ENCODE assay signal across 1 cellular context in the genomic region with DNA sequence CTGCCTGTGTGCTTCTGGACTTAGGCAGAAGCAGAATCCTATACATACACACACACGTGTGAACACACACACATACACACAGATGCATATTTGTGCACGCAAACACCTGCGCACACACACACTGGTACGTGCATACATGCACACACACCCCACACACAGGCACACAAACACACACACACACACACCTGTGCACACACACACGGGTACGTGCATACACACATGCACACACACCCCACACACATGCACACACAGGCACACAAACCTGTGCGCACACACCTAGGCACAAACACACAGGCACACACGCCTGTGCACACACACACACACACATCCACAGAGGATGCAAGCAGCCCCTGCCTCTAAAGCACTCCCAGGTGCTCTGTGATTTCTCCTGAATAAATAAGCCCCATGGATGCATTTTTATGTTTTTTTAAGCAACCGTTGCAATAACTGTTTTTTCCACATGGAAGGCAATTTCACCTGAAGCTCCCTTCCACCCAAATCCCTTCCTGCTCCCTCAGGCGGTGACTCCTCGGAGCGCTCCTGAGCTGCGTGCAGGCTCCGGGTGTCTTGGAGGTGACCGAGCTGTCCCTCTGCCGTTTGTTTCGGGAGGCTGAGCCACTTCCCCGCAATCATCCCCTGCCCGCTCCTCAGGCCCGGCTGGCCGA.
A peak's percentile ranks its signal among the peaks of the same experiment; 100 is the strongest.
TF ChIP-seq lines count a peak whose summit lies in the region.

No MANE protein-coding gene starts in this region.

TF ChIP-seq in HepG2, 621 proteins besides CTCF, POLR2A, EP300 and RAD21 (continued from another document):
- TF ChIP-seq, protein P1, sequence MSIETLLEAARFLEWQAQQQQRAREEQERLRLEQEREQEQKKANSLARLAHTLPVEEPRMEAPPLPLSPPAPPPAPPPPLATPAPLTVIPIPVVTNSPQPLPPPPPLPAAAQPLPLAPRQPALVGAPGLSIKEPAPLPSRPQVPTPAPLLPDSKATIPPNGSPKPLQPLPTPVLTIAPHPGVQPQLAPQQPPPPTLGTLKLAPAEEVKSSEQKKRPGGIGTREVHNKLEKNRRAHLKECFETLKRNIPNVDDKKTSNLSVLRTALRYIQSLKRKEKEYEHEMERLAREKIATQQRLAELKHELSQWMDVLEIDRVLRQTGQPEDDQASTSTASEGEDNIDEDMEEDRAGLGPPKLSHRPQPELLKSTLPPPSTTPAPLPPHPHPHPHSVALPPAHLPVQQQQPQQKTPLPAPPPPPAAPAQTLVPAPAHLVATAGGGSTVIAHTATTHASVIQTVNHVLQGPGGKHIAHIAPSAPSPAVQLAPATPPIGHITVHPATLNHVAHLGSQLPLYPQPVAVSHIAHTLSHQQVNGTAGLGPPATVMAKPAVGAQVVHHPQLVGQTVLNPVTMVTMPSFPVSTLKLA (IDR thresholded peaks at IDR 0.05): peak; percentile 76
TF ChIP-seq in HepG2: peak in this region for 1.
